In the genomic region with DNA sequence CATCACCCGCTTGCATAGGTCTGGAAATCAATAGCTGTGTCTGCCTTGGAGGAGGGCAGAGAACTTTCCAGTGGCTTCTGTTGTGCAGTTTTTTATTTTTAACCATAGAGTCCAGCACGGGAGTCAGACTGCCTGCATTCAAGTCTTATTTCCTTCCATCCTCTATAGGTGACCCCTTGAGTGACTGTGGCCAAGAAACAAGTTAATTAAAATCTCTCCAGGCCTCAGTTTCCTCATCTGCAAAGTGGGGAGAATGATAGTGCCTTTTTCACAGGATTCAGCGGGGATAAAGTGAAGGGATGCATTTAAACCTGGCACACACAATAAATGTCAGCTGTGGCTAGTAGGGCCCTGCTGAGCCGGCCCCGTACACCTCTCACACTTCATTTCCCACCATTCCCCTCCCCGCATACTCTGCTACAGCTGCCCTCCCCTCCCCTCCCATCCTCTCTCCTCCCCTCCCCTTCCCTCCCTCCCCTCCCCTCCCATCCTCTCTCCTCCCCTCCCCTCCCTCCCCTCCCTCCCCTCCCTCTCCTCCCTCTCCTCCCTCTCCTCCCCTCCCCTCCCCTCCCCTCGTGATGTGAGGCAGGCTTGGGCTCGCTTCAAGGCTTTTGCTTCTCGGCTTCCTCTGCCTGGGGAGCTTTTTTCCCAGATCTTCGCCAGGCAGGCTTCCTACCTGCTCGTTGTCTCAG, we compare ENCODE assay signal across 1 cellular context.
TF ChIP-seq lines count a peak whose summit lies in the region.

No MANE protein-coding gene starts in this region.

TF ChIP-seq in WTC11, 78 proteins besides CTCF, POLR2A, EP300 and RAD21:
- TF ChIP-seq NR2C2 (CRISPR knock-in tag; IDR thresholded peaks at IDR 0.05) = no peak
TF ChIP-seq in WTC11: peak in this region for 0.
